Comparison of ENCODE assay signal across 1 cellular context in genomic region chr10:74927701-74928100, GRCh38.
TF ChIP-seq lines count a peak whose summit lies in the region.

No MANE protein-coding gene starts in this region.

TF ChIP-seq in SK-N-SH treated with all-trans-retinoic acid at 6 μM for 48 hours, 23 proteins besides CTCF, POLR2A, EP300 and RAD21 (continued from another document):
- TF ChIP-seq CREB5 (CRISPR knock-in tag; IDR thresholded peaks at IDR 0.05; ENCODE audit: low read depth) = no peak
- TF ChIP-seq CSRNP3 (CRISPR knock-in tag; IDR thresholded peaks at IDR 0.05) = no peak
- TF ChIP-seq PATZ1 (CRISPR knock-in tag; IDR thresholded peaks at IDR 0.05; ENCODE audit: borderline replicate concordance) = no peak
- TF ChIP-seq POU6F1 (CRISPR knock-in tag; IDR thresholded peaks at IDR 0.05; ENCODE audit: borderline replicate concordance, low read depth) = no peak
- no peak for TF ChIP-seq OSR1 (CRISPR knock-in tag; IDR thresholded peaks at IDR 0.05)
- no peak for TF ChIP-seq ZNF8 (CRISPR knock-in tag; IDR thresholded peaks at IDR 0.05)
- TF ChIP-seq TCF4 (CRISPR knock-in tag; IDR thresholded peaks at IDR 0.05; ENCODE audit: borderline replicate concordance) = no peak
- no peak for TF ChIP-seq GLIS3 (CRISPR knock-in tag; IDR thresholded peaks at IDR 0.05)
- no peak for TF ChIP-seq ARNTL (CRISPR knock-in tag; IDR thresholded peaks at IDR 0.05; ENCODE audit: borderline replicate concordance, low read depth)
- TF ChIP-seq BACH2 (CRISPR knock-in tag; IDR thresholded peaks at IDR 0.05; ENCODE audit: borderline replicate concordance) = no peak
TF ChIP-seq in SK-N-SH treated with all-trans-retinoic acid at 6 μM for 48 hours: peak in this region for 0.
